In the genomic region with DNA sequence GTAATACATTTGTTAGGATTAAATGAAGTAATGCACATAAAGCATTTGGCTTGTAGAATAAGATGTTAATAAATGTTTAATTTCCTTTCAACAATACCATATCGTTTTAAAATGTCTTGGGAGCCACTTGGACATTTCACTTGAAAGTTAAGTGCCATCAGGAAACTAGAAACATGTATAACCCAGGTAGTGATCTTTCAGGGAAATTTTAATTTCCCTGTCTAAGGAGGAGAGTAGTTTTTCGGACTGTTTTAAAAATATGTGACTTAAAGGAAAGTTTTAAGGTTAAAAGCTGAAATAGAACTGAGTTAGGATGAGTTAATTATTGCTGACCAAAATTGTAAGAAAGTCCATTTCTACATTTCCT, we compare ENCODE assay signal across 13 cellular contexts. TPM values are rescaled to one million over a fixed set of nuclear protein-coding genes. Genes with fewer than 3 reads are reported as not detected.
DNase-seq lines count a peak whose midpoint lies in the region; ATAC-seq and TF ChIP-seq lines count a peak whose summit lies in the region.
"Had no signal": no experiment of that assay in that cellular context is flagged by ENCODE, and none has a peak within 500 bp of the region (broad histone marks: within the 10 kb centered on the region; RNA-seq: fewer than 3 reads in every experiment).

No MANE protein-coding gene starts in this region.

- H3K9me3 ChIP-seq in HEK293 (ENCODE audit: control insufficient read depth, insufficient read depth, low read depth, low read length) (no peaks in the 10 kb centered on the region), T-helper 17 cell (ENCODE audit: control insufficient read depth, low read length, poor library complexity, severe bottlenecking) (no peaks in the 10 kb centered on the region), spleen (no peaks in the 10 kb centered on the region)
- H3K9me3 ChIP-seq: pancreas had no signal

- H3K27ac ChIP-seq in HEK293 (ENCODE audit: extremely low read depth, low read depth, low read length) (no peak overlapping the region), spleen (peak overlapping the region; percentile 49 to 80 (median 74)), brain microvascular endothelial cell (no peak overlapping the region)
- H3K27ac ChIP-seq: HL-60, VCaP had no signal

- no peaks in the 10 kb centered on the region for H3K9me3 Mint-ChIP-seq in immature natural killer cell

- H3K36me3 ChIP-seq in HEK293 (ENCODE audit: control insufficient read depth in 2 of 2, insufficient read depth in 1 of 2, low read length in 2 of 2), result no peaks in the 10 kb centered on the region; a peak in 1 of 3 replicates
- H3K36me3 ChIP-seq in spleen, result peaks cover 0 to 13% (median under 1%) of the 10 kb centered on the region in 6 donors
- no peaks in the 10 kb centered on the region for H3K36me3 ChIP-seq in brain microvascular endothelial cell (replicated peaks)
- H3K36me3 ChIP-seq: pancreas had no signal

- H3K27me3 Mint-ChIP-seq in T-helper 17 cell (no peaks in the 10 kb centered on the region), immature natural killer cell (ENCODE audit: low read depth in 3 of 3) (peaks cover 41 to 45% (median 43%) of the 10 kb centered on the region in 3 donors)

- H3K4me1 Mint-ChIP-seq in T-helper 17 cell (peaks cover 56% of the 10 kb centered on the region), immature natural killer cell (peaks cover 94 to 97% of the 10 kb centered on the region in 2 donors)

- no peak for TF ChIP-seq POLR2A in spleen (IDR thresholded peaks at IDR 0.05)

- CTCF ChIA-PET in HEK293 (lab: Yijun Ruan, JAX), result no interaction called here

- in situ Hi-C loops in brain microvascular endothelial cell (cut with HindIII; ENCODE audit: low pct_ligation_motif_present, low sequenced_read_pairs), result no loop called here

- H3K36me3 Mint-ChIP-seq in T-helper 17 cell (ENCODE audit: low read depth) (no peaks in the 10 kb centered on the region), immature natural killer cell (no peaks in the 10 kb centered on the region)

- no peaks in the 10 kb centered on the region for H3K27me3 ChIP-seq in spleen (replicated peaks in 1 of 7)
- H3K27me3 ChIP-seq in brain microvascular endothelial cell (replicated peaks), result no peaks in the 10 kb centered on the region
- H3K27me3 ChIP-seq: pancreas had no signal

- TF ChIP-seq CTCF in HEK293 (tag by site-specific recombination; IDR thresholded peaks at IDR 0.05) (no peak), spleen (IDR thresholded peaks at IDR 0.05 in 8 of 11, conservative IDR thresholded peaks at IDR 0.05 in 3 of 11) (no peak), brain microvascular endothelial cell (IDR thresholded peaks at IDR 0.05; ENCODE audit: low read depth, low read length, missing control alignments) (no peak)

- H3K4me3 Mint-ChIP-seq in T-helper 17 cell, result peak overlapping the region; percentile 87
- peak overlapping the region; percentile 72 to 86 (median 76) for H3K4me3 Mint-ChIP-seq in immature natural killer cell

- H3K27ac Mint-ChIP-seq in T-helper 17 cell (peak overlapping the region; percentile 98), immature natural killer cell (peak overlapping the region; percentile 88 to 97 (median 92))

- H3K4me1 ChIP-seq in HEK293 (ENCODE audit: control insufficient read depth, insufficient read depth, low read length) (peaks cover 4% of the 10 kb centered on the region; the same call in 1 of the 2 replicates), spleen (peaks cover 46 to 98% (median 90%) of the 10 kb centered on the region in 6 donors)

- ATAC-seq in T-helper 17 cell (no peak), HG03520 (IDR thresholded peaks at IDR 0.05; ENCODE audit: unreplicated experiment) (no peak)

- intact Hi-C loops in spleen (cut with DNase I; ENCODE audit: low total_unique reads), result no loop called here

- DNase-seq in T-helper 17 cell (no peak), immature natural killer cell (no peak), spleen (no peak), kidney tubule cell (ENCODE audit: low spot score) (no peak), brain microvascular endothelial cell (no peak)
- DNase-seq: amniotic stem cell, GF-D8, NCI-H1436 treated with DMSO at 0.1 percent for 48 hours, pancreas had no signal

- 43 to 53% (median 48%) methylated on average over 2 of the region's 2 CpGs for WGBS in spleen, 5 donors

- H3K4me3 ChIP-seq in HEK293 (ENCODE audit: low read depth, low read length) (no peak overlapping the region), spleen (peak overlapping the region in 2 of 8 donors; percentile 1 to 37), brain microvascular endothelial cell (ENCODE audit: low read depth, low read length) (no peak overlapping the region)
- H3K4me3 ChIP-seq: pancreas had no signal

- POLR2A ChIA-PET in HEK293 (lab: Yijun Ruan, JAX), result no interaction called here

TF ChIP-seq in HEK293, 187 proteins besides CTCF, POLR2A, EP300 and RAD21:
- TF ChIP-seq GLI4 (tag by site-specific recombination; IDR thresholded peaks at IDR 0.05) (no peak), PRDM1 (tag by site-specific recombination; IDR thresholded peaks at IDR 0.05) (peak; percentile 41)

RNA-seq across cellular contexts. Expression of a gene that starts 18.0 kb away (rescaled TPM):
- total RNA-seq in T-helper 17 cell (100 to 1,000 TPM; 215 to 245 TPM), spleen (100 to 1,000 TPM in 5 of 7 donors, 10 to 100 TPM in 2; 85.3 to 128 (median 113) TPM)
- polyA plus RNA-seq in immature natural killer cell (100 to 1,000 TPM; 296 to 536 (median 342) TPM), spleen (10 to 100 TPM; 49.6 to 64.6 (median 56.7) TPM)

Comparison
In these comparisons a context has a peak if more than half of its experiments do, and no peak if none do; other contexts are left out.
1. H3K27ac ChIP-seq: peak in spleen (8 of 8); none in HEK293 (single experiment) and brain microvascular endothelial cell (single experiment).